ENCODE assay signal across 22 cellular contexts in the genomic region with DNA sequence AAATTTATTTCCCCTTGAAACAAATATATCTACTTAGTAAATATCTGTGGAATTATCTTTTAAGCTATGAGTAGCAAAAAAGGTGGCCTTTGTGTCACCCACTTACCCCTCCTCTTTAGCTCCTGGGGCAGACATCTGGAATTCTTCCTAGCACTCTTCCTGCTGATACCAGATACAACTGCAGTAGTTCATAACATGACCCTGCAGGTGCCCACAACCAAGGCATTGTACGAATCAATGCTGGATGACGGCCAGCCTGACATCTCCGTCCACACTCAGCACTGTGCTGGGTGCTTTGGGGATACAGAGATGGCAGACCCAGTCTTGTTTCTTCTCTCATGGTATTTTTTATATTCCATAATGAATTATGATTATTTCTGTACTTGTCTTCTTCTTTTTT.
DNase-seq lines count a peak whose midpoint lies in the region; ATAC-seq, FAIRE-seq and TF ChIP-seq lines count a peak whose summit lies in the region.
"Had no signal": no experiment of that assay in that cellular context is flagged by ENCODE, and none has a peak within 500 bp of the region (broad histone marks: within the 10 kb centered on the region; RNA-seq: fewer than 3 reads in every experiment).

No MANE protein-coding gene starts in this region.

- no peak overlapping the region for H3K4me2 ChIP-seq in mesenchymal stem cell (ENCODE audit: low read length, poor library complexity, severe bottlenecking)

- no peaks in the 10 kb centered on the region for H3K27me3 ChIP-seq in left ventricle myocardium inferior (ENCODE audit: low read depth)
- H3K27me3 ChIP-seq in mesenchymal stem cell (ENCODE audit: control insufficient read depth in 1 of 2, insufficient read depth in 1 of 2, low read length in 2 of 2), result peaks cover 0 to 39% of the 10 kb centered on the region in 2 experiments
- no peaks in the 10 kb centered on the region for H3K27me3 ChIP-seq in esophagus squamous epithelium
- H3K27me3 ChIP-seq: SJCRH30 had no signal

- peak overlapping the region; percentile 27 for H3K27ac Mint-ChIP-seq in T-helper 17 cell

- H3K4me1 ChIP-seq in left ventricle myocardium inferior (peaks cover 62% of the 10 kb centered on the region), mesenchymal stem cell (ENCODE audit: control insufficient read depth, insufficient read depth, low read depth, low read length) (peaks cover 1% of the 10 kb centered on the region), esophagus squamous epithelium (peaks cover 8 to 54% (median 19%) of the 10 kb centered on the region in 3 donors)
- H3K4me1 ChIP-seq: SJCRH30 had no signal

- H3K23ac ChIP-seq in mesenchymal stem cell (ENCODE audit: low read length in 2 of 2), result no peak overlapping the region

- no peak for TF ChIP-seq POLR2A in esophagus squamous epithelium (IDR thresholded peaks at IDR 0.05)

- no peak overlapping the region for H3K4me3 ChIP-seq in left ventricle myocardium inferior
- no peak overlapping the region for H3K4me3 ChIP-seq in mesenchymal stem cell (ENCODE audit: insufficient read depth in 1 of 2, low read depth in 1 of 2, low read length in 2 of 2)
- H3K4me3 ChIP-seq in esophagus squamous epithelium, result no peak overlapping the region
- H3K4me3 ChIP-seq: GM23248, SJCRH30 had no signal

- H3K4me1 Mint-ChIP-seq in T-helper 17 cell, result peaks cover 12% of the 10 kb centered on the region

- H3K27ac ChIP-seq in left ventricle myocardium inferior (replicated peaks) (peak overlapping the region; percentile 16), mesenchymal stem cell (ENCODE audit: low read length, poor library complexity, severe bottlenecking) (no peak overlapping the region), esophagus squamous epithelium (no peak overlapping the region)
- H3K27ac ChIP-seq: GM23248, RWPE1, SJCRH30 had no signal

- no peak for ATAC-seq in T-helper 17 cell

- WGBS in mesenchymal stem cell, result 88% methylated on average over 1 of the region's 3 CpGs
- WGBS in esophagus squamous epithelium, 2 donors, result 61 to 75% methylated on average over 3 of the region's 3 CpGs

- H3K9me3 ChIP-seq in left ventricle myocardium inferior (replicated peaks) (no peaks in the 10 kb centered on the region), T-helper 17 cell (ENCODE audit: control insufficient read depth, low read length, poor library complexity, severe bottlenecking) (no peaks in the 10 kb centered on the region), mesenchymal stem cell (ENCODE audit: control insufficient read depth, low read length) (no peaks in the 10 kb centered on the region), esophagus squamous epithelium (no peaks in the 10 kb centered on the region)
- H3K9me3 ChIP-seq: SJCRH30 had no signal

- no peak overlapping the region for H3K4me3 Mint-ChIP-seq in T-helper 17 cell

- no peak overlapping the region for H4K91ac ChIP-seq in mesenchymal stem cell (ENCODE audit: low read length)

- H3K36me3 Mint-ChIP-seq in T-helper 17 cell (ENCODE audit: low read depth), result peaks cover 2% of the 10 kb centered on the region

- H3K9ac ChIP-seq in mesenchymal stem cell (ENCODE audit: low read length), result no peak overlapping the region
- H3K9ac ChIP-seq: GM23248 had no signal

- FAIRE-seq in urothelium cell line (lab: Jason Lieb, UNC), result peak; percentile 44
- FAIRE-seq: GM12891 had no signal

- H4K8ac ChIP-seq in mesenchymal stem cell (ENCODE audit: low read length), result no peak overlapping the region

- no peak for TF ChIP-seq CTCF in left ventricle myocardium inferior (IDR thresholded peaks at IDR 0.05; ENCODE audit: borderline replicate concordance)
- TF ChIP-seq CTCF in esophagus squamous epithelium (IDR thresholded peaks at IDR 0.05), result no peak

- H3K14ac ChIP-seq in mesenchymal stem cell (ENCODE audit: low read length in 2 of 2), result no peak overlapping the region

- no peak overlapping the region for H3K4ac ChIP-seq in mesenchymal stem cell (ENCODE audit: low read depth in 1 of 2, low read length in 2 of 2)

- H3K79me1 ChIP-seq in mesenchymal stem cell (replicated peaks; ENCODE audit: low read length, poor library complexity, severe bottlenecking), result no peaks in the 10 kb centered on the region

- intact Hi-C loops in left ventricle myocardium inferior (cut with micrococcal nuclease) (no loop called here), cardiac septum (cut with DNase I) (no loop called here), esophagus squamous epithelium (cut with DNase I) (no loop called here)

- no peak overlapping the region for H2BK12ac ChIP-seq in mesenchymal stem cell (ENCODE audit: low read length in 2 of 2)

- DNase-seq in left ventricle myocardium inferior (no peak), cardiac septum (ENCODE audit: low spot score) (no peak), T-helper 17 cell (no peak), mesenchymal stem cell (no peak), urothelium cell line (ENCODE audit: low spot score) (no peak), mesenteric fat pad (ENCODE audit: low spot score) (no peak), esophagus squamous epithelium (lab: John Stamatoyannopoulos, UW) (no peak)
- DNase-seq: GF-D8; GM23248; HCEC 1CT; IMR-90; Karpas-422; MM.1S; NCI-H1092 treated with DMSO at 0.1 percent for 48 hours; NCI-H1694; NCI-H226; NCI-H524 treated with DMSO at 0.1 percent for 48 hours; NK-92 treated with Interleukin-12 subunit alpha and Interleukin-12 subunit beta, amount 100 ng/mL, for 24 hours; OCI-M1; SJCRH30 had no signal

- H2BK15ac ChIP-seq in mesenchymal stem cell (ENCODE audit: low read depth, poor library complexity, severe bottlenecking), result peak overlapping the region; percentile 45

- H2AFZ ChIP-seq in mesenchymal stem cell (ENCODE audit: low read depth, low read length), result no peak overlapping the region
- H2AFZ ChIP-seq: GM23248 had no signal

- no peak overlapping the region for H2BK120ac ChIP-seq in mesenchymal stem cell (ENCODE audit: low read depth, low read length)

- H3K18ac ChIP-seq in mesenchymal stem cell (ENCODE audit: low read depth in 1 of 2, low read length in 2 of 2), result no peak overlapping the region

- H3K36me3 ChIP-seq in left ventricle myocardium inferior (peaks cover 3% of the 10 kb centered on the region), mesenchymal stem cell (ENCODE audit: control insufficient read depth in 1 of 2, insufficient read depth in 2 of 2, low read depth in 1 of 2, low read length in 2 of 2) (no peaks in the 10 kb centered on the region), esophagus squamous epithelium (no peaks in the 10 kb centered on the region)
- H3K36me3 ChIP-seq: SJCRH30 had no signal

- H2BK5ac ChIP-seq in mesenchymal stem cell (ENCODE audit: low read depth, low read length, poor library complexity, severe bottlenecking), result no peak overlapping the region

- H2AK5ac ChIP-seq in mesenchymal stem cell (ENCODE audit: low read length, severe bottlenecking), result no peak overlapping the region

- peaks cover under 1% of the 10 kb centered on the region for H3K27me3 Mint-ChIP-seq in T-helper 17 cell
